10 cellular contexts compared by ENCODE assay signal in the genomic region with DNA sequence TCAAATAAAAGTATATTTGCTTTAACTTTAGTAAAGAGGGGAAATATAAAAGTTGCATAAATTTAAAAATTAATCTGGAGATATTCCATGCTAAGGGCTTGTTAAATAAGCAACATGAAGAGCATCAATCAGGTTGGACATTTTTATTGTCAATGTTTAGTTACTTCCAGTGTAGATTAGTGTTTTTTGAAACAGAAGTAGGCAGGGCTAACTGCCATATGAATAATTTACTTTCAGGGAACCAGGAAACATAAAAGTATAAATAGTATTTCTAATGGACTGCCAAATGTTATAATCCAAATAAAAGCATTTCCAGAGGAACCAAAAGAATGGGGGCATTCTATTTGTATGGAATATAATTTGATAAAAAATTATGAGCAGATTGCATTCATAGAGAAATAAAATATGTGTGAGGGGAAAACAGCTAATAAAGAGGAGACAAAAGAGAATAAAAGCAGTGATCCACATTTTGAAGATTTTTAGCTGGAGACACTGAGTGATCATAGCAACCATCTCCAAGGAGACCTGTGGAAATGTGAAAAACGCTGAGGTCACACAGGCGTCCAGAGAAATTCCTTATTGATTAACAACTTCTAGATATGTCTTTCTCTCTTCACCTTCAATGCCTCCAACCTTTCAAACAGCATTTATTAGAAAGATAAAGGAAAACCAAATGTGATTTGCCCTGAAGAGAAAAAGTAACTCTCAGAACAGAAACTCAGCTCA.
DNase-seq lines count a peak whose midpoint lies in the region; ATAC-seq, FAIRE-seq and TF ChIP-seq lines count a peak whose summit lies in the region.
"Had no signal": no experiment of that assay in that cellular context is flagged by ENCODE, and none has a peak within 500 bp of the region (broad histone marks: within the 10 kb centered on the region; RNA-seq: fewer than 3 reads in every experiment).

No MANE protein-coding gene starts in this region.

- H3K4me3 ChIP-seq in AG04450 (ENCODE audit: low read depth, low read length) (no peak overlapping the region), Loucy (ENCODE audit: low read length, poor library complexity, severe bottlenecking) (no peak overlapping the region), adrenal gland (no peak overlapping the region), keratinocyte (ENCODE audit: control insufficient read depth in 2 of 3, extremely low read depth in 1 of 3, insufficient read depth in 2 of 3, low read depth in 1 of 3, low read length in 3 of 3) (peak overlapping the region in 1 of 3 experiments; percentile 33), MM.1S (ENCODE audit: low read length) (no peak overlapping the region), heart left ventricle (no peak overlapping the region)

- intact Hi-C loops in adrenal gland (cut with DNase I) = loop anchor here in 1 of 2 donors (10.0 kb wide), 1 partner anchor 70 kb away; a partner anchor contains a TSS
- intact Hi-C loops in heart left ventricle (cut with DNase I) = no loop called here

- CTCF ChIA-PET in AG04450 (lab: Charles Lee) = interaction anchor here (1.3 kb wide), 1 partner anchor 72 kb away, joined by 3 read pairs; no protein-coding TSS in a partner anchor

- TF ChIP-seq POLR2A in adrenal gland (IDR thresholded peaks at IDR 0.05) (no peak), heart left ventricle (IDR thresholded peaks at IDR 0.05) (no peak)

- TF ChIP-seq CTCF in AG04450 (IDR thresholded peaks at IDR 0.05; ENCODE audit: low read depth, low read length) (no peak), Loucy (conservative IDR thresholded peaks at IDR 0.05; ENCODE audit: low read length) (no peak), adrenal gland (IDR thresholded peaks at IDR 0.05) (no peak), keratinocyte (optimal IDR thresholded peaks at IDR 0.05 in 1 of 3, IDR thresholded peaks at IDR 0.05 in 1 of 3, conservative IDR thresholded peaks at IDR 0.05 in 1 of 3; ENCODE audit: extremely low read depth in 1 of 3, insufficient read depth in 2 of 3, low read length in 3 of 3) (no peak), MM.1S (IDR thresholded peaks at IDR 0.05; ENCODE audit: low read length) (no peak), heart left ventricle (IDR thresholded peaks at IDR 0.05) (no peak)

- dilution Hi-C loops in keratinocyte (cut with MboI; ENCODE audit: extremely low pct_ligation_motif_present, low sequenced_read_pairs) = no loop called here

- POLR2A ChIA-PET in AG04450 (lab: Yijun Ruan, JAX) = interaction anchor here (0.6 to 0.7 kb wide), 2 partner anchors 26 to 249 kb away, joined by 3 to 5 read pairs; no protein-coding TSS in a partner anchor

- H3K9me1 ChIP-seq in keratinocyte (ENCODE audit: control insufficient read depth, extremely low read depth, insufficient read depth, low read length) = no peaks in the 10 kb centered on the region

- no peak for FAIRE-seq in keratinocyte (lab: Jason Lieb, UNC)

- H3F3A ChIP-seq in Loucy (ENCODE audit: low read depth) (no peaks in the 10 kb centered on the region), MM.1S (ENCODE audit: insufficient read depth, low read length) (no peaks in the 10 kb centered on the region)

- H2AFZ ChIP-seq in Loucy (ENCODE audit: low read length) = 0 out of 2 replicates have a peak overlapping the region, but pooled peaks have one; percentile 1
- H2AFZ ChIP-seq in keratinocyte (ENCODE audit: control insufficient read depth, low read length) = no peak overlapping the region
- no peak overlapping the region for H2AFZ ChIP-seq in MM.1S (ENCODE audit: low read length)

- no peak overlapping the region for H3K9ac ChIP-seq in Loucy (ENCODE audit: low read depth, low read length, poor library complexity, severe bottlenecking)
- peak overlapping the region; percentile 24 for H3K9ac ChIP-seq in keratinocyte (ENCODE audit: control insufficient read depth, extremely low read depth, insufficient read depth, low read length)
- no peak overlapping the region for H3K9ac ChIP-seq in MM.1S (ENCODE audit: low read length)

- peak overlapping the region; percentile 75 for H3K27ac ChIP-seq in AG04450 (ENCODE audit: low read depth, low read length)
- peak overlapping the region in 3 of 5 donors; percentile 10 to 78 (median 39) for H3K27ac ChIP-seq in adrenal gland
- peak overlapping the region; percentile 97 for H3K27ac ChIP-seq in keratinocyte (ENCODE audit: control insufficient read depth, insufficient read depth, low read length)
- no peak overlapping the region for H3K27ac ChIP-seq in MM.1S (ENCODE audit: low read length)
- no peak overlapping the region for H3K27ac ChIP-seq in heart left ventricle

- no peak for ATAC-seq in heart left ventricle

- H3K4me2 ChIP-seq in Loucy (ENCODE audit: low read depth, low read length, poor library complexity, severe bottlenecking) (no peak overlapping the region), keratinocyte (ENCODE audit: control insufficient read depth, extremely low read depth, insufficient read depth, low read depth, low read length) (peak overlapping the region; percentile 64), MM.1S (ENCODE audit: low read depth, low read length) (no peak overlapping the region)

- H3K9me2 ChIP-seq in Loucy (replicated peaks; ENCODE audit: low read depth, low read length) = no peaks in the 10 kb centered on the region
- H3K9me2 ChIP-seq in MM.1S (replicated peaks; ENCODE audit: insufficient read depth, low read length) = no peaks in the 10 kb centered on the region

- H3K4me1 ChIP-seq in Loucy (ENCODE audit: insufficient read depth, low read length, poor library complexity, severe bottlenecking) (no peaks in the 10 kb centered on the region), adrenal gland (replicated peaks in 1 of 2) (peaks cover 30 to 53% of the 10 kb centered on the region in 2 donors), keratinocyte (ENCODE audit: control insufficient read depth, extremely low read depth, insufficient read depth, low read length) (peaks cover 49% of the 10 kb centered on the region), MM.1S (ENCODE audit: low read length) (no peaks in the 10 kb centered on the region), heart left ventricle (peaks cover 0 to 54% (median 11%) of the 10 kb centered on the region in 12 donors)

- H4K20me1 ChIP-seq in Loucy (ENCODE audit: insufficient read depth, low read length, poor library complexity, severe bottlenecking) (no peaks in the 10 kb centered on the region), keratinocyte (ENCODE audit: control insufficient read depth, extremely low read depth, insufficient read depth, low read length) (no peaks in the 10 kb centered on the region), MM.1S (ENCODE audit: insufficient read depth, low read length) (no peaks in the 10 kb centered on the region)

- H3K79me2 ChIP-seq in Loucy (ENCODE audit: insufficient read depth, low read length) = no peaks in the 10 kb centered on the region
- peaks cover 43% of the 10 kb centered on the region for H3K79me2 ChIP-seq in keratinocyte (ENCODE audit: control insufficient read depth, insufficient read depth, low read length)
- no peaks in the 10 kb centered on the region for H3K79me2 ChIP-seq in MM.1S (ENCODE audit: low read length)

- DNase-seq in AG04450 (ENCODE audit: low read depth, low spot score) (no peak), adrenal gland (peak in 3 of 7 donors; percentile 17 to 60 (median 55)), keratinocyte (ENCODE audit: low read depth, low spot score) (no peak), NCI-H2107 (lab: John Stamatoyannopoulos, UW) (no peak), MM.1S (no peak), T-helper 9 cell (no peak), heart left ventricle (no peak)
- DNase-seq: CD4-positive, alpha-beta memory T cell; erythroblast had no signal

- H3K9me3 ChIP-seq in AG04450 (ENCODE audit: control insufficient read depth, insufficient read depth, low read length) (no peaks in the 10 kb centered on the region), Loucy (ENCODE audit: insufficient read depth, low read depth, low read length) (no peaks in the 10 kb centered on the region), adrenal gland (replicated peaks in 1 of 3) (no peaks in the 10 kb centered on the region), keratinocyte (ENCODE audit: control insufficient read depth, low read depth, low read length) (no peaks in the 10 kb centered on the region), MM.1S (replicated peaks; ENCODE audit: insufficient read depth, low read length) (no peaks in the 10 kb centered on the region), heart left ventricle (no peaks in the 10 kb centered on the region)

- WGBS in adrenal gland, 4 donors = 7 to 20% (median 17%) methylated on average over 2 of the region's 2 CpGs
- 60 to 73% (median 67%) methylated on average over 2 of the region's 2 CpGs for WGBS in heart left ventricle, 4 donors

- no peaks in the 10 kb centered on the region for H3K36me3 ChIP-seq in Loucy (ENCODE audit: insufficient read depth, low read length)
- no peaks in the 10 kb centered on the region for H3K36me3 ChIP-seq in adrenal gland (replicated peaks in 1 of 2)
- peaks cover 0 to 3% of the 10 kb centered on the region in 2 experiments for H3K36me3 ChIP-seq in keratinocyte (ENCODE audit: control insufficient read depth in 2 of 2, extremely low read depth in 1 of 2, insufficient read depth in 2 of 2, low read length in 2 of 2)
- H3K36me3 ChIP-seq in MM.1S (replicated peaks; ENCODE audit: insufficient read depth, low read length) = no peaks in the 10 kb centered on the region
- no peaks in the 10 kb centered on the region for H3K36me3 ChIP-seq in heart left ventricle

- H3K27me3 ChIP-seq in AG04450 (ENCODE audit: control insufficient read depth, insufficient read depth, low read length) = no peaks in the 10 kb centered on the region
- H3K27me3 ChIP-seq in Loucy (ENCODE audit: insufficient read depth, low read length, poor library complexity, severe bottlenecking) = no peaks in the 10 kb centered on the region
- H3K27me3 ChIP-seq in adrenal gland = no peaks in the 10 kb centered on the region
- no peaks in the 10 kb centered on the region for H3K27me3 ChIP-seq in keratinocyte (ENCODE audit: control insufficient read depth, extremely low read depth, insufficient read depth, low read length)
- H3K27me3 ChIP-seq in MM.1S (replicated peaks; ENCODE audit: insufficient read depth, low read length) = no peaks in the 10 kb centered on the region
- no peaks in the 10 kb centered on the region for H3K27me3 ChIP-seq in heart left ventricle

Comparison
In these comparisons a context has a peak if more than half of its experiments do, and no peak if none do; other contexts are left out.
1. H3K27ac ChIP-seq: peak in AG04450 (single experiment), adrenal gland (3 of 5) and keratinocyte (single experiment); none in MM.1S (single experiment) and heart left ventricle (0 of 12).